ENCODE assay signal across 19 cellular contexts in genomic region chr10:119005377-119006043, GRCh38. TPM values are rescaled to one million over a fixed set of nuclear protein-coding genes. Genes with fewer than 3 reads are reported as not detected.
DNase-seq lines count a peak whose midpoint lies in the region; ATAC-seq, FAIRE-seq and TF ChIP-seq lines count a peak whose summit lies in the region.
"Had no signal": no experiment of that assay in that cellular context is flagged by ENCODE, and none has a peak within 500 bp of the region (broad histone marks: within the 10 kb centered on the region; RNA-seq: fewer than 3 reads in every experiment).

No MANE protein-coding gene starts in this region.

- H3K4me1 ChIP-seq in A549, result peaks cover 41% of the 10 kb centered on the region
- H3K4me1 ChIP-seq in HEK293 (ENCODE audit: control insufficient read depth, insufficient read depth, low read length), result peaks cover 10% of the 10 kb centered on the region; the same call in 1 of the 2 replicates

- H3K9me3 ChIP-seq in A549, result peaks cover 4% of the 10 kb centered on the region; the same call in 1 of the 3 replicates
- H3K9me3 ChIP-seq in HEK293 (ENCODE audit: control insufficient read depth, insufficient read depth, low read depth, low read length), result no peaks in the 10 kb centered on the region
- H3K9me3 ChIP-seq: suprapubic skin, vagina had no signal

- no peak for TF ChIP-seq CTCF in A549 (IDR thresholded peaks at IDR 0.05)
- TF ChIP-seq CTCF in HEK293 (tag by site-specific recombination; IDR thresholded peaks at IDR 0.05), result no peak
- no peak for TF ChIP-seq CTCF in foreskin fibroblast (IDR thresholded peaks at IDR 0.05; ENCODE audit: low read depth, low read length)
- no peak for TF ChIP-seq CTCF in WTC11 (IDR thresholded peaks at IDR 0.05)
- TF ChIP-seq CTCF in coronary artery (IDR thresholded peaks at IDR 0.05), result no peak

- H3K36me3 ChIP-seq in HEK293 (ENCODE audit: control insufficient read depth in 2 of 2, insufficient read depth in 1 of 2, low read length in 2 of 2), result no peaks in the 10 kb centered on the region
- H3K36me3 ChIP-seq: suprapubic skin, vagina had no signal

- peak overlapping the region; percentile 72 for H3K4me2 ChIP-seq in A549

- FAIRE-seq in A549 (lab: Jason Lieb, UNC), result no peak

- CTCF ChIA-PET in A549 (lab: Yijun Ruan, JAX), result interaction anchor here (1.2 to 2.4 kb wide), 3 partner anchors 12 to 284 kb away, joined by 3 to 16 read pairs (median 4); partner anchors contain the start of gene NANOS1
- CTCF ChIA-PET in HEK293 (lab: Yijun Ruan, JAX), result interaction anchor here (0.6 to 0.9 kb wide), 2 partner anchors 24 to 162 kb away, joined by 3 read pairs; partner anchors contain the start of gene NANOS1
- CTCF ChIA-PET in WTC11 (lab: Charles Lee), result no interaction called here

- no peak overlapping the region for H3K4me3 ChIP-seq in A549
- no peak overlapping the region for H3K4me3 ChIP-seq in HEK293 (ENCODE audit: low read depth, low read length)
- H3K4me3 ChIP-seq in foreskin fibroblast (ENCODE audit: low read depth in 1 of 2, low read length in 2 of 2), result no peak overlapping the region
- no peak overlapping the region for H3K4me3 ChIP-seq in coronary artery
- H3K4me3 ChIP-seq: suprapubic skin, vagina had no signal

- DNase-seq in A549 (ENCODE audit: low read depth in 1 of 2, low spot score in 1 of 2) (peak in 1 of 2 experiments; percentile 36), SW480 (ENCODE audit: low spot score) (peak; percentile 46), foreskin fibroblast (peak; percentile 20 to 54), NCI-H526 treated with DMSO at 0.1 percent for 48 hours (lab: John Stamatoyannopoulos, UW) (no peak), ureter (ENCODE audit: low spot score) (no peak), WTC11 (ENCODE audit: low spot score) (no peak), coronary artery (ENCODE audit: low spot score) (no peak)
- DNase-seq: activated CD4-positive, alpha-beta T cell treated with anti-CD3 and anti-CD28 coated beads, Interleukin-2, amount 10 ng/mL, durations not matched to agents 24 days and 14 days; caudate nucleus; DMS79; GOT3; NCI-H1417; NCI-H2171 had no signal

- peaks cover 8% of the 10 kb centered on the region for H3K9me3 Mint-ChIP-seq in WTC11
- H3K9me3 Mint-ChIP-seq: activated CD4-positive, alpha-beta T cell treated with anti-CD3 and anti-CD28 coated beads, Interleukin-2, amount 10 ng/mL, durations not matched to agents 24 days and 14 days; activated T-helper 2 cell treated with anti-CD3 and anti-CD28 coated beads, Interferon-gamma antibody, Interleukin-2, Interleukin-4, amounts not matched to agents 10 μg/mL and 5 μg/mL and 100 μg/mL, durations not matched to agents 14 hours and 24 hours and 36 hours; neural crest cell had no signal

- H3K27me3 Mint-ChIP-seq in WTC11 (ENCODE audit: low read depth), result peaks cover 2% of the 10 kb centered on the region; the same call in 1 of the 2 replicates

- no peak for TF ChIP-seq EP300 in A549 (IDR thresholded peaks at IDR 0.05)

- 61% methylated on average over 9 of the region's 9 CpGs for WGBS in A549 (ENCODE audit: missing lambda C conversion rate)

- H3K27ac Mint-ChIP-seq in WTC11, result no peak overlapping the region
- H3K27ac Mint-ChIP-seq: activated CD4-positive, alpha-beta T cell treated with anti-CD3 and anti-CD28 coated beads, Interleukin-2, amount 10 ng/mL, durations not matched to agents 24 days and 14 days; activated T-helper 2 cell treated with anti-CD3 and anti-CD28 coated beads, Interferon-gamma antibody, Interleukin-2, Interleukin-4, amounts not matched to agents 10 μg/mL and 5 μg/mL and 100 μg/mL, durations not matched to agents 14 hours and 24 hours and 36 hours had no signal

- no peak for TF ChIP-seq POLR2A in A549 (IDR thresholded peaks at IDR 0.05; ENCODE audit: low read length)

- H3K4me3 Mint-ChIP-seq in WTC11, result no peak overlapping the region
- H3K4me3 Mint-ChIP-seq: activated CD4-positive, alpha-beta T cell treated with anti-CD3 and anti-CD28 coated beads, Interleukin-2, amount 10 ng/mL, durations not matched to agents 24 days and 14 days; CD14-positive monocyte; neural crest cell had no signal

- ATAC-seq in A549 (no peak), WTC11 (no peak)

- no peaks in the 10 kb centered on the region for H3K36me3 Mint-ChIP-seq in WTC11
- H3K36me3 Mint-ChIP-seq: CD14-positive monocyte had no signal

- H3K27ac ChIP-seq in A549, result peak overlapping the region; percentile 63 to 80
- no peak overlapping the region for H3K27ac ChIP-seq in HEK293 (ENCODE audit: extremely low read depth, low read depth, low read length)
- no peak overlapping the region for H3K27ac ChIP-seq in coronary artery
- H3K27ac ChIP-seq: suprapubic skin, vagina had no signal

- no peak for TF ChIP-seq RAD21 in A549 (conservative IDR thresholded peaks at IDR 0.05 in 1 of 2, IDR thresholded peaks at IDR 0.05 in 1 of 2)

- peaks cover 3% of the 10 kb centered on the region; the same call in 1 of the 2 replicates for H3K4me1 Mint-ChIP-seq in WTC11
- H3K4me1 Mint-ChIP-seq: CD14-positive monocyte, neural crest cell had no signal

- POLR2A ChIA-PET in A549 (lab: Yijun Ruan, JAX), result interaction anchor here (1.0 to 1.5 kb wide), 2 partner anchors 156 to 251 kb away, joined by 3 to 5 read pairs; partner anchors contain the start of gene CACUL1
- POLR2A ChIA-PET in HEK293 (lab: Yijun Ruan, JAX), result interaction anchor here (1.0 kb wide), 1 partner anchor 25 kb away, joined by 3 read pairs; no protein-coding TSS in a partner anchor
- POLR2A ChIA-PET in WTC11 (lab: Charles Lee), result no interaction called here

TF ChIP-seq in A549, 52 proteins besides CTCF, POLR2A, EP300 and RAD21:
- TF ChIP-seq GATA3 (IDR thresholded peaks at IDR 0.05; ENCODE audit: borderline replicate concordance) (no peak), ZFP36 (IDR thresholded peaks at IDR 0.05; ENCODE audit: borderline replicate concordance, partially characterized antibody) (no peak), MYC (IDR thresholded peaks at IDR 0.05; ENCODE audit: borderline replicate concordance, low read length) (no peak), JUNB (IDR thresholded peaks at IDR 0.05) (no peak), FOSL2 (IDR thresholded peaks at IDR 0.05) (no peak), FOSL2 (CRISPR knock-in tag; IDR thresholded peaks at IDR 0.05) (peak; percentile 84)
TF ChIP-seq in A549: peak in this region for 1.

TF ChIP-seq in HEK293, 187 proteins besides CTCF, POLR2A, EP300 and RAD21 (continues in another document):
- TF ChIP-seq ZIC2 (tag by site-specific recombination; IDR thresholded peaks at IDR 0.05) (no peak), BCL6B (tag by site-specific recombination; IDR thresholded peaks at IDR 0.05) (peak; percentile 81), ZBTB21 (tag by site-specific recombination; IDR thresholded peaks at IDR 0.05) (no peak), ZBTB26 (tag by site-specific recombination; optimal IDR thresholded peaks at IDR 0.05) (no peak)

TF ChIP-seq in WTC11, 78 proteins besides CTCF, POLR2A, EP300 and RAD21 (continues in another document):
- TF ChIP-seq ARID4B (CRISPR knock-in tag; IDR thresholded peaks at IDR 0.05; ENCODE audit: borderline replicate concordance) (no peak), ZNF425 (CRISPR knock-in tag; conservative IDR thresholded peaks at IDR 0.05) (no peak)

RNA-seq across cellular contexts. Expression of gene NANOS1, which starts 24.0 kb away (rescaled TPM):
- polyA plus RNA-seq in A549 (2011; rRNA removed) (2.7 and 2.9 TPM in 2 replicates), A549 (2017; fragmentation: RNase III; extraction: RNeasy Plus Mini Kit Qiagen cat#74134 plus additional on column Dnase treatment) (1.4 to 1.7 TPM (median 1.7 TPM) in 3 replicates)
- 1.6 and 2.7 TPM in 2 replicates for polyA plus RNA-seq in A549 (2012; cell fraction: cytosol; rRNA removed)
- polyA plus RNA-seq in A549 (2012; cell fraction: nucleus; rRNA removed), result 0.69 and 1.2 TPM in 2 replicates
- polyA minus RNA-seq in A549 (2011; rRNA and poly(A)+ RNA removed), result 0.33 and 0.34 TPM in 2 replicates
- total RNA-seq in ureter (0.52 TPM), WTC11 (2021) (2.9 to 4.3 TPM (median 2.9 TPM) in 3 replicates)
- total RNA-seq: vagina had no signal
- polyA plus RNA-seq: CD14-positive monocyte had no signal

Comparison
In these comparisons a context has a peak if more than half of its experiments do, and no peak if none do; other contexts are left out.
1. DNase-seq: peak in SW480 (single experiment) and foreskin fibroblast (2 of 2); none in NCI-H526 treated with DMSO at 0.1 percent for 48 hours (single experiment), ureter (single experiment), WTC11 (single experiment) and coronary artery (single experiment).
2. H3K27ac ChIP-seq: peak in A549 (2 of 2); none in HEK293 (single experiment) and coronary artery (0 of 2).